Comparison of ENCODE assay signal across 16 cellular contexts in genomic region chr3:65153850-65154512, GRCh38.
DNase-seq lines count a peak whose midpoint lies in the region; ATAC-seq and TF ChIP-seq lines count a peak whose summit lies in the region.
"Had no signal": no experiment of that assay in that cellular context is flagged by ENCODE, and none has a peak within 500 bp of the region (broad histone marks: within the 10 kb centered on the region; RNA-seq: fewer than 3 reads in every experiment).

No MANE protein-coding gene starts in this region.

- DNase-seq in RPMI7951 (ENCODE audit: low read depth) (peak; percentile 44), epidermal melanocyte (ENCODE audit: insufficient read length, low spot score) (peak; percentile 32), neural progenitor cell (ENCODE audit: low spot score) (peak; percentile 42), MCF 10A (ENCODE audit: unreplicated experiment) (no peak)
- DNase-seq: ACHN; CD4-positive, alpha-beta memory T cell; KG1; NCI-H1092; NCI-H345; Right ventricle myocardium superior had no signal

- H3F3A ChIP-seq in neural progenitor cell (ENCODE audit: low read depth): no peaks in the 10 kb centered on the region

- H3K79me2 ChIP-seq in neural progenitor cell (ENCODE audit: low read depth): no peaks in the 10 kb centered on the region

- H4K20me1 ChIP-seq in neural progenitor cell (ENCODE audit: low read depth): no peaks in the 10 kb centered on the region

- H3K36me3 ChIP-seq in HUES48 (ENCODE audit: control insufficient read depth, insufficient read depth, low read length) (no peaks in the 10 kb centered on the region), neural progenitor cell (no peaks in the 10 kb centered on the region)

- BruUV-seq in MCF 10A (replicated peaks; lab: Mats Ljungman, UMichigan): no TSS peak

- H3K4me3 Mint-ChIP-seq in neural progenitor cell (no peak overlapping the region), MCF 10A (ENCODE audit: unreplicated experiment) (no peak overlapping the region)
- H3K4me3 Mint-ChIP-seq: B cell; CD4-positive, alpha-beta memory T cell had no signal

- ATAC-seq in GM18873 (IDR thresholded peaks at IDR 0.05; ENCODE audit: low FRiP score, unreplicated experiment): no peak
- no peak for ATAC-seq in HG02798 (IDR thresholded peaks at IDR 0.05; ENCODE audit: poor library complexity, unreplicated experiment)
- ATAC-seq: Panc1 had no signal

- H3K9me3 ChIP-seq in HUES48 (ENCODE audit: control insufficient read depth, insufficient read depth, low read length): no peaks in the 10 kb centered on the region
- no peaks in the 10 kb centered on the region for H3K9me3 ChIP-seq in neural progenitor cell (ENCODE audit: low read depth)

- H3K4me1 Mint-ChIP-seq in neural progenitor cell: peaks cover 6% of the 10 kb centered on the region
- no peaks in the 10 kb centered on the region for H3K4me1 Mint-ChIP-seq in MCF 10A (ENCODE audit: insufficient read depth, unreplicated experiment)
- H3K4me1 Mint-ChIP-seq: B cell; CD4-positive, alpha-beta memory T cell had no signal

- no peaks in the 10 kb centered on the region for H3K27me3 ChIP-seq in HUES48 (ENCODE audit: control insufficient read depth, insufficient read depth, low read length)
- no peaks in the 10 kb centered on the region for H3K27me3 ChIP-seq in neural progenitor cell

- H3K9ac ChIP-seq in HUES48 (ENCODE audit: low read depth, low read length): no peak overlapping the region
- no peak overlapping the region for H3K9ac ChIP-seq in neural progenitor cell

- intact Hi-C loops in MCF 10A (cut with micrococcal nuclease): no loop called here

- peak overlapping the region; percentile 28 for H3K4me2 ChIP-seq in neural progenitor cell

- TF ChIP-seq CTCF in neural progenitor cell (IDR thresholded peaks at IDR 0.05) (no peak), MCF 10A (IDR thresholded peaks at IDR 0.05; ENCODE audit: unreplicated experiment) (no peak)

- H3K4me3 ChIP-seq in HUES48 (ENCODE audit: low read depth, low read length) (no peak overlapping the region), neural progenitor cell (no peak overlapping the region)

- H3K27me3 Mint-ChIP-seq in neural progenitor cell (ENCODE audit: insufficient read depth, low read depth) (no peaks in the 10 kb centered on the region), MCF 10A (ENCODE audit: insufficient read depth, unreplicated experiment) (no peaks in the 10 kb centered on the region)
- H3K27me3 Mint-ChIP-seq: B cell; CD4-positive, alpha-beta memory T cell had no signal

- peak overlapping the region; percentile 72 for H3K27ac ChIP-seq in HUES48 (ENCODE audit: low read depth, low read length)
- H3K27ac ChIP-seq in neural progenitor cell: no peak overlapping the region
- H3K27ac ChIP-seq: HL-60 had no signal

- H3K27ac Mint-ChIP-seq in neural progenitor cell (no peak overlapping the region), MCF 10A (ENCODE audit: low read depth, unreplicated experiment) (no peak overlapping the region)
- H3K27ac Mint-ChIP-seq: B cell; CD4-positive, alpha-beta memory T cell had no signal

- CTCF ChIA-PET in MCF 10A (lab: Yijun Ruan, JAX): interaction anchor here (0.6 to 0.9 kb wide), 5 partner anchors 88 to 979 kb away, joined by 3 to 4 read pairs (median 3); no protein-coding TSS in a partner anchor

- H3K36me3 Mint-ChIP-seq in neural progenitor cell: no peaks in the 10 kb centered on the region
- no peaks in the 10 kb centered on the region for H3K36me3 Mint-ChIP-seq in MCF 10A (ENCODE audit: insufficient read depth, unreplicated experiment)
- H3K36me3 Mint-ChIP-seq: CD4-positive, alpha-beta memory T cell had no signal

- H3K9me3 Mint-ChIP-seq in neural progenitor cell (no peaks in the 10 kb centered on the region), MCF 10A (ENCODE audit: unreplicated experiment) (no peaks in the 10 kb centered on the region)

- POLR2A ChIA-PET in MCF 10A (lab: Yijun Ruan, JAX): interaction anchor here (0.6 kb wide), 1 partner anchor 423 kb away, joined by 3 read pairs; no protein-coding TSS in a partner anchor

- peaks cover 23% of the 10 kb centered on the region for H3K4me1 ChIP-seq in HUES48 (ENCODE audit: control insufficient read depth, insufficient read depth, low read length)
- peaks cover 13% of the 10 kb centered on the region for H3K4me1 ChIP-seq in neural progenitor cell

- H2AFZ ChIP-seq in neural progenitor cell (replicated peaks): peak overlapping the region; percentile 60
